21 cellular contexts compared by ENCODE assay signal in the genomic region with DNA sequence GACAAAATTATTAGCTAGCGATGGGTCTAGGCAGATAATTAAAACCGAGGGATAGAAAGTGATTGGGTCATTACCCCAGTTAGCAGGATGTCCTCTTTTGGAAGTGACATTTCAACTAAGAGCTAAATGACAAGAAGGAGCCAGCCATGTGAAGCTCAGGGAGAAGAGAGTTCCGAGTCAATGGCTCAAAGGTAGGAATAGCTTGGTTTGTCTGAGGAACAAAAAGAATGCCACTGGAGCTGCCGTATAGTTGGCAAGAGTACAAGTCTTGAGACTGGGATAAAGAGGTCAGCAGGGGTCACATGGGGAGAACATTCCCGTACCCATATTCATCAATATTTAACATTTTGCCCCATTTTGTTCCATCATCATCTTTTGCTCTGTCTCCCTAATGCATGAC.
"Had no signal": no experiment of that assay in that cellular context is flagged by ENCODE, and none has a peak within 500 bp of the region (broad histone marks: within the 10 kb centered on the region; RNA-seq: fewer than 3 reads in every experiment).

No MANE protein-coding gene starts in this region.

- H3K9me3 Mint-ChIP-seq: naive thymus-derived CD4-positive, alpha-beta T cell; neural crest cell; stimulated activated effector memory CD8-positive, alpha-beta T cell treated with anti-CD3 and anti-CD28 coated beads, Interleukin-12 subunit alpha, Interleukin-12 subunit beta, amount 100 ng/mL, for 72 hours had no signal

- H2AFZ ChIP-seq: parathyroid adenoma had no signal

- H3K27me3 ChIP-seq: esophagus muscularis mucosa, gastrocnemius medialis, heart right ventricle, right lobe of liver, suprapubic skin, tibial artery, upper lobe of left lung, uterus had no signal

- ATAC-seq: gastrocnemius medialis; left lobe of liver; naive thymus-derived CD4-positive, alpha-beta T cell; right lobe of liver; stimulated activated effector memory CD8-positive, alpha-beta T cell treated with anti-CD3 and anti-CD28 coated beads, Interleukin-12 subunit alpha, Interleukin-12 subunit beta, amount 100 ng/mL, for 72 hours; stimulated activated naive CD8-positive, alpha-beta T cell treated with anti-CD3 and anti-CD28 coated beads, Interleukin-15, Interleukin-2, amounts not matched to agents 100 U/mL and 50 U/mL, for 24 hours had no signal

- H3K36me3 ChIP-seq: gastrocnemius medialis, prostate gland, right lobe of liver, suprapubic skin, tibial artery, uterus had no signal

- H3K4me1 ChIP-seq: parathyroid adenoma, prostate gland, tibial artery had no signal

- H3K36me3 Mint-ChIP-seq: stimulated activated effector memory CD8-positive, alpha-beta T cell treated with anti-CD3 and anti-CD28 coated beads, Interleukin-12 subunit alpha, Interleukin-12 subunit beta, amount 100 ng/mL, for 72 hours had no signal

- H3K27ac ChIP-seq: coronary artery, esophagus muscularis mucosa, gastrocnemius medialis, parathyroid adenoma, prostate gland, right lobe of liver, suprapubic skin, tibial artery, upper lobe of left lung, uterus had no signal

- H3K79me2 ChIP-seq: parathyroid adenoma had no signal

- H3K27me3 Mint-ChIP-seq: naive thymus-derived CD4-positive, alpha-beta T cell had no signal

- H3K9ac ChIP-seq: parathyroid adenoma had no signal

- H3K4me3 Mint-ChIP-seq: naive thymus-derived CD4-positive, alpha-beta T cell; stimulated activated effector memory CD8-positive, alpha-beta T cell treated with anti-CD3 and anti-CD28 coated beads, Interleukin-12 subunit alpha, Interleukin-12 subunit beta, amount 100 ng/mL, for 72 hours had no signal

- DNase-seq: effector CD4-positive, alpha-beta T cell; gastrocnemius medialis; heart right ventricle; hypothalamus; mammary epithelial cell; naive thymus-derived CD4-positive, alpha-beta T cell; right lobe of liver; stimulated activated CD4-positive, alpha-beta T cell treated with anti-CD3 and anti-CD28 coated beads, Interleukin-4, amount 100 ng/mL, for 1 hour; stimulated activated CD8-positive, alpha-beta memory T cell treated with anti-CD3 and anti-CD28 coated beads, Interleukin-4, amount 100 ng/mL, for 48 hours; stimulated activated naive CD8-positive, alpha-beta T cell treated with anti-CD3 and anti-CD28 coated beads, Interleukin-15, Interleukin-2, amounts not matched to agents 100 U/mL and 50 U/mL, for 24 hours; tibial artery; upper lobe of left lung; uterus had no signal

- H3K4me3 ChIP-seq: coronary artery, esophagus muscularis mucosa, gastrocnemius medialis, heart right ventricle, prostate gland, right lobe of liver, suprapubic skin, tibial artery, upper lobe of left lung, uterus had no signal

- H3K9me3 ChIP-seq: esophagus muscularis mucosa, gastrocnemius medialis, heart right ventricle, prostate gland, right lobe of liver, suprapubic skin, tibial artery, upper lobe of left lung, uterus had no signal
